Comparison of ENCODE assay signal across 10 cellular contexts in genomic region chr11:37503411-37504065, GRCh38.
A peak's percentile ranks its signal among the peaks of the same experiment; 100 is the strongest.
DNase-seq lines count a peak whose midpoint lies in the region; ATAC-seq and TF ChIP-seq lines count a peak whose summit lies in the region.
"Had no signal": no experiment of that assay in that cellular context is flagged by ENCODE, and none has a peak within 500 bp of the region (broad histone marks: within the 10 kb centered on the region; RNA-seq: fewer than 3 reads in every experiment).

No MANE protein-coding gene starts in this region.

- TF ChIP-seq CTCF in MM.1S (IDR thresholded peaks at IDR 0.05; ENCODE audit: low read length) (no peak), heart left ventricle (IDR thresholded peaks at IDR 0.05) (no peak)

- H2AK5ac ChIP-seq in trophoblast cell (ENCODE audit: low read length), result peak overlapping the region; percentile 98

- intact Hi-C loops in heart left ventricle (cut with DNase I), result no loop called here

- peaks cover 19% of the 10 kb centered on the region for H3K79me1 ChIP-seq in trophoblast cell (ENCODE audit: low read length)

- ATAC-seq in GM19351 (IDR thresholded peaks at IDR 0.05; ENCODE audit: unreplicated experiment) (peak; percentile 48), HG02870 (IDR thresholded peaks at IDR 0.05; ENCODE audit: unreplicated experiment) (peak; percentile 40), heart left ventricle (no peak)
- ATAC-seq in naive thymus-derived CD8-positive, alpha-beta T cell, result no peak

- no peaks in the 10 kb centered on the region for H3K27me3 Mint-ChIP-seq in naive thymus-derived CD8-positive, alpha-beta T cell
- H3K27me3 Mint-ChIP-seq: memory B cell had no signal

- TF ChIP-seq POLR2A in heart left ventricle (IDR thresholded peaks at IDR 0.05), result no peak

- no peak overlapping the region for H4K12ac ChIP-seq in trophoblast cell (ENCODE audit: low read depth, low read length)

- H2BK12ac ChIP-seq in trophoblast cell (ENCODE audit: low read length), result peak overlapping the region; percentile 98

- H3K9me2 ChIP-seq in MM.1S (replicated peaks; ENCODE audit: insufficient read depth, low read length), result no peaks in the 10 kb centered on the region

- H3K9ac ChIP-seq in MM.1S (ENCODE audit: low read length) (peak overlapping the region; percentile 34; the same call in 1 of the 2 replicates), trophoblast cell (ENCODE audit: low read length) (no peak overlapping the region)

- WGBS in trophoblast cell (ENCODE audit: extremely low coverage, insufficient coverage, insufficient read length), result no CpG with 5 or more reads among the region's 2 CpGs
- WGBS in heart left ventricle, 4 donors, result 82 to 89% (median 87%) methylated on average over 2 of the region's 2 CpGs

- POLR2A ChIA-PET in naive thymus-derived CD8-positive, alpha-beta T cell (lab: Charles Lee), result no interaction called here

- DNase-seq in MM.1S (peak; percentile 42), trophoblast cell (no peak), heart left ventricle (no peak), glomerular visceral epithelial cell (ENCODE audit: extremely low spot score) (no peak), AML-193 (lab: John Stamatoyannopoulos, UW) (no peak)
- DNase-seq in naive thymus-derived CD8-positive, alpha-beta T cell, result no peak
- DNase-seq: activated naive CD4-positive, alpha-beta T cell treated with anti-CD3 and anti-CD28 coated beads for 36 hours had no signal

- no peak overlapping the region for H3K27ac Mint-ChIP-seq in naive thymus-derived CD8-positive, alpha-beta T cell
- H3K27ac Mint-ChIP-seq: activated naive CD4-positive, alpha-beta T cell treated with anti-CD3 and anti-CD28 coated beads for 36 hours; memory B cell had no signal

- H3K27ac ChIP-seq in MM.1S (ENCODE audit: low read length), result peak overlapping the region; percentile 90
- H3K27ac ChIP-seq in trophoblast cell (ENCODE audit: low read depth, low read length), result peak overlapping the region; percentile 97
- no peak overlapping the region for H3K27ac ChIP-seq in heart left ventricle

- peak overlapping the region; percentile 52 for H3K4ac ChIP-seq in trophoblast cell (ENCODE audit: low read depth, low read length)

- peak overlapping the region; percentile 97 for H4K91ac ChIP-seq in trophoblast cell (ENCODE audit: low read depth, low read length)

- H3K4me3 Mint-ChIP-seq in naive thymus-derived CD8-positive, alpha-beta T cell, result no peak overlapping the region
- H3K4me3 Mint-ChIP-seq: activated naive CD4-positive, alpha-beta T cell treated with anti-CD3 and anti-CD28 coated beads for 36 hours; memory B cell had no signal

- H2AFZ ChIP-seq in MM.1S (ENCODE audit: low read length), result 0 out of 2 replicates have a peak overlapping the region, but pooled peaks have one; percentile 21
- peak overlapping the region; percentile 63 for H2AFZ ChIP-seq in trophoblast cell (ENCODE audit: insufficient read depth, low read length, poor library complexity)

- H3F3A ChIP-seq in MM.1S (ENCODE audit: insufficient read depth, low read length), result peaks cover 22% of the 10 kb centered on the region

- peak overlapping the region; percentile 33 for H3K4me3 ChIP-seq in MM.1S (ENCODE audit: low read length)
- H3K4me3 ChIP-seq in trophoblast cell (ENCODE audit: low read depth, low read length), result no peak overlapping the region
- no peak overlapping the region for H3K4me3 ChIP-seq in heart left ventricle

- peak overlapping the region; percentile 85 for H3K14ac ChIP-seq in trophoblast cell (ENCODE audit: low read length)

- H3K4me2 ChIP-seq in MM.1S (ENCODE audit: low read depth, low read length) (peak overlapping the region; percentile 86), trophoblast cell (ENCODE audit: low read length) (no peak overlapping the region)

- peak overlapping the region; percentile 79 for H4K8ac ChIP-seq in trophoblast cell (ENCODE audit: low read depth, low read length)

- peaks cover 0 to 4% (median 0%) of the 10 kb centered on the region in 4 donors for H3K4me1 Mint-ChIP-seq in naive thymus-derived CD8-positive, alpha-beta T cell
- H3K4me1 Mint-ChIP-seq: memory B cell had no signal

- H4K20me1 ChIP-seq in MM.1S (ENCODE audit: insufficient read depth, low read length), result no peaks in the 10 kb centered on the region

- H3K36me3 ChIP-seq in MM.1S (replicated peaks; ENCODE audit: insufficient read depth, low read length) (no peaks in the 10 kb centered on the region), trophoblast cell (ENCODE audit: control insufficient read depth in 1 of 2, insufficient read depth in 2 of 2, low read length in 2 of 2) (no peaks in the 10 kb centered on the region), heart left ventricle (no peaks in the 10 kb centered on the region)

- no peak overlapping the region for H3K23ac ChIP-seq in trophoblast cell (ENCODE audit: low read length)

- peak overlapping the region; percentile 78 for H3K18ac ChIP-seq in trophoblast cell (ENCODE audit: low read length)

- H3K9me3 ChIP-seq in MM.1S (replicated peaks; ENCODE audit: insufficient read depth, low read length), result no peaks in the 10 kb centered on the region
- H3K9me3 ChIP-seq in trophoblast cell (ENCODE audit: insufficient read depth, low read depth, low read length), result no peaks in the 10 kb centered on the region
- H3K9me3 ChIP-seq in heart left ventricle, result no peaks in the 10 kb centered on the region

- H3K36me3 Mint-ChIP-seq in naive thymus-derived CD8-positive, alpha-beta T cell, result no peaks in the 10 kb centered on the region
- H3K36me3 Mint-ChIP-seq: memory B cell had no signal

- H2BK120ac ChIP-seq in trophoblast cell (ENCODE audit: insufficient read depth, low read length, poor library complexity), result peak overlapping the region; percentile 96

- H3K27me3 ChIP-seq in MM.1S (replicated peaks; ENCODE audit: insufficient read depth, low read length) (no peaks in the 10 kb centered on the region), trophoblast cell (ENCODE audit: insufficient read depth, low read length) (no peaks in the 10 kb centered on the region), heart left ventricle (no peaks in the 10 kb centered on the region)

- H2BK5ac ChIP-seq in trophoblast cell (ENCODE audit: low read depth, low read length, poor library complexity), result peak overlapping the region; percentile 98

- H3K4me1 ChIP-seq in MM.1S (ENCODE audit: low read length) (peaks cover 38% of the 10 kb centered on the region), trophoblast cell (ENCODE audit: control insufficient read depth in 1 of 2, insufficient read depth in 2 of 2, low read length in 2 of 2) (peaks cover 2 to 14% of the 10 kb centered on the region in 2 experiments), heart left ventricle (no peaks in the 10 kb centered on the region)

- no peaks in the 10 kb centered on the region for H3K79me2 ChIP-seq in MM.1S (ENCODE audit: low read length)
- H3K79me2 ChIP-seq in trophoblast cell (ENCODE audit: control insufficient read depth, insufficient read depth, low read length, poor library complexity), result peaks cover 2% of the 10 kb centered on the region

- peaks cover 0 to 15% (median 5%) of the 10 kb centered on the region in 9 donors for H3K9me3 Mint-ChIP-seq in naive thymus-derived CD8-positive, alpha-beta T cell
- H3K9me3 Mint-ChIP-seq: activated naive CD4-positive, alpha-beta T cell treated with anti-CD3 and anti-CD28 coated beads for 36 hours had no signal

Comparison
In these comparisons a context has a peak if more than half of its experiments do, and no peak if none do; other contexts are left out.
1. ATAC-seq: peak in GM19351 (single experiment) and HG02870 (single experiment); none in heart left ventricle (0 of 4) and naive thymus-derived CD8-positive, alpha-beta T cell (0 of 2).
2. H3K27ac ChIP-seq: peak in MM.1S (single experiment) and trophoblast cell (single experiment); none in heart left ventricle (0 of 12).